ENCODE assay signal across 20 cellular contexts in the genomic region with DNA sequence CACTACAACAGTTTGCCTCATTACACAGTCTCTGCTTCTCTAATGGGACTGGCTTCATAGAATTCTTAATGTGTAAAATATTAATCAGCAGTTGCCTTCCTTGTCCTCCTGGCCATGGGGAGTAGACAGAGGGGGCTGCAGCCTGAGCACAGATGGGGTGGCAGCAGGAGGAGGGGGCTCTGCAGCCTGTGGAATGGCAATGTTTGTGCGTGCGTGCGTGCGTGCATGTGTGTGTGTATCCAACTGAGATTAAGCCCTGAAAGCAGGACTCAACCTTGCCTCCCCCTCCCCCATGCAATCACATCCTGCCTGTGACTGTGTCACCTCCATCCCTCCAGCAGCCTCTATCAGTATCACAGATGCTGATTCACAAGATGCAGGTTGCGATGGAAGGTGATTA.
"Had no signal": no experiment of that assay in that cellular context is flagged by ENCODE, and none has a peak within 500 bp of the region (broad histone marks: within the 10 kb centered on the region; RNA-seq: fewer than 3 reads in every experiment).

No MANE protein-coding gene starts in this region.

- H3K27ac ChIP-seq: SK-N-MC had no signal

- H3K4me3 ChIP-seq: SK-N-MC had no signal

- H3K4me1 Mint-ChIP-seq: activated CD4-positive, alpha-beta T cell treated with anti-CD3 and anti-CD28 coated beads, Interleukin-2, amount 10 ng/mL, durations not matched to agents 7 days and 5 days; activated naive CD8-positive, alpha-beta T cell treated with anti-CD3 and anti-CD28 coated beads for 36 hours; activated T-helper 17 cell treated with anti-CD3 and anti-CD28 coated beads, Interleukin-2, amount 50 U/mL, for 72 hours; IgD-negative memory B cell; T-cell had no signal

- H3K4me3 Mint-ChIP-seq: activated CD4-positive, alpha-beta memory T cell treated with anti-CD3 and anti-CD28 coated beads for 36 hours; activated CD4-positive, alpha-beta T cell treated with anti-CD3 and anti-CD28 coated beads, Interleukin-2, amount 10 ng/mL, durations not matched to agents 7 days and 5 days; activated naive CD4-positive, alpha-beta T cell treated with anti-CD3 and anti-CD28 coated beads for 36 hours; activated naive CD8-positive, alpha-beta T cell treated with anti-CD3 and anti-CD28 coated beads for 36 hours; activated T-helper 17 cell treated with anti-CD3 and anti-CD28 coated beads, Interleukin-2, amount 50 U/mL, for 72 hours; IgD-negative memory B cell; T-cell had no signal

- H3K36me3 Mint-ChIP-seq: activated CD4-positive, alpha-beta memory T cell treated with anti-CD3 and anti-CD28 coated beads for 36 hours; activated naive CD8-positive, alpha-beta T cell treated with anti-CD3 and anti-CD28 coated beads for 36 hours; T-cell had no signal

- H3K9me3 Mint-ChIP-seq: activated naive CD4-positive, alpha-beta T cell treated with anti-CD3 and anti-CD28 coated beads for 36 hours; activated T-helper 17 cell treated with anti-CD3 and anti-CD28 coated beads, Interleukin-2, amount 50 U/mL, for 72 hours had no signal

- DNase-seq: activated CD4-positive, alpha-beta memory T cell treated with anti-CD3 and anti-CD28 coated beads for 36 hours; activated CD4-positive, alpha-beta T cell treated with anti-CD3 and anti-CD28 coated beads, Interleukin-2, amount 10 ng/mL, durations not matched to agents 7 days and 5 days; activated CD4-positive, CD25-positive, alpha-beta regulatory T cell; activated gamma-delta T cell; activated naive CD4-positive, alpha-beta T cell treated with anti-CD3 and anti-CD28 coated beads for 36 hours; activated naive CD8-positive, alpha-beta T cell treated with anti-CD3 and anti-CD28 coated beads for 36 hours; activated T-cell treated with anti-CD3 and anti-CD28 coated beads for 4 hours; activated T-cell treated with anti-CD3 and anti-CD28 coated beads, Interleukin-2, amount 50 U/mL, for 48 hours; central memory CD4-positive, alpha-beta T cell; KG1; NCI-H1048; NCI-H1930; NCI-H510A treated with DMSO at 0.1 percent for 48 hours; NCI-H748 treated with DMSO at 0.1 percent for 48 hours; T-cell; T-helper 2 cell; T1000 had no signal

- H3K27ac Mint-ChIP-seq: activated CD4-positive, alpha-beta memory T cell treated with anti-CD3 and anti-CD28 coated beads for 36 hours; activated CD4-positive, alpha-beta T cell treated with anti-CD3 and anti-CD28 coated beads, Interleukin-2, amount 10 ng/mL, durations not matched to agents 7 days and 5 days; activated naive CD4-positive, alpha-beta T cell treated with anti-CD3 and anti-CD28 coated beads for 36 hours; activated naive CD8-positive, alpha-beta T cell treated with anti-CD3 and anti-CD28 coated beads for 36 hours; activated T-helper 17 cell treated with anti-CD3 and anti-CD28 coated beads, Interleukin-2, amount 50 U/mL, for 72 hours; IgD-negative memory B cell; T-cell had no signal

- ATAC-seq: activated T-helper 17 cell treated with anti-CD3 and anti-CD28 coated beads, Interleukin-2, amount 50 U/mL, for 72 hours; T-cell had no signal
